ENCODE assay signal across 4 cellular contexts in the genomic region with DNA sequence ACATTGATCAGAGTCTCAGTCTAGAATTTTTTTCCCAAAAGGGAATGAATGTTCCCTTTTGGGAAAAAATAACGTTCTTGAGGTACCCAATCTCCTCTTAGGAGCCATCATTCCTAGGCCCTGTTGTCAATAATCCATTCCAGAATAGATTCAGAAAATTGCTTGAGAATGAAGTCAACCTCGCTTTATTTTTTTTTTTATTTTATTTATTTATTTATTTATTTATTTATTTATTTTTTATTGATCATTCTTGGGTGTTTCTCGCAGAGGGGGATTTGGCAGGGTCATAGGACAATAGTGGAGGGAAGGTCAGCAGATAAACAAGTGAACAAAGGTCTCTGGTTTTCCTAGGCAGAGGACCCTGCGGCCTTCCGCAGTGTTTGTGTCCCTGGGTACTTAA.
A peak's percentile ranks its signal among the peaks of the same experiment; 100 is the strongest.
DNase-seq lines count a peak whose midpoint lies in the region; TF ChIP-seq lines count a peak whose summit lies in the region.
"Not testable (repeated sequence)": the region's sequence is repeated elsewhere in the genome, so short reads cannot be mapped to it uniquely, and the experiment has no call there.

No MANE protein-coding gene starts in this region.

- H3K36me3 ChIP-seq in ACC112 (ENCODE audit: insufficient read depth, low read length); HEK293 (ENCODE audit: control insufficient read depth in 2 of 2, insufficient read depth in 1 of 2, low read length in 2 of 2); adipocyte (ENCODE audit: control insufficient read depth, insufficient read depth, low read length, severe bottlenecking); endodermal cell (ENCODE audit: control insufficient read depth, insufficient read depth, low read length): not testable (repeated sequence)

- H3K27me3 Mint-ChIP-seq in endodermal cell (ENCODE audit: insufficient read depth) = peaks cover 10% of the 10 kb centered on the region

- not testable (repeated sequence) for H3K27ac Mint-ChIP-seq in endodermal cell

- not testable (repeated sequence) for H3K4me3 Mint-ChIP-seq in endodermal cell

- H3K4me3 ChIP-seq in ACC112 (ENCODE audit: low read depth, low read length); HEK293 (ENCODE audit: low read depth, low read length): not testable (repeated sequence)
- peak overlapping the region; percentile 50 for H3K4me3 ChIP-seq in adipocyte (ENCODE audit: low read length)
- H3K4me3 ChIP-seq in endodermal cell (ENCODE audit: low read length) = peak overlapping the region; percentile 45

- not testable (repeated sequence) for H3K36me3 Mint-ChIP-seq in endodermal cell (ENCODE audit: low read depth)

- H3K4me1 ChIP-seq in ACC112 (ENCODE audit: control insufficient read depth, insufficient read depth, low read length, unreplicated experiment) = peaks cover 25% of the 10 kb centered on the region
- not testable (repeated sequence) for H3K4me1 ChIP-seq in HEK293 (ENCODE audit: control insufficient read depth, insufficient read depth, low read length); endodermal cell (ENCODE audit: control insufficient read depth, insufficient read depth, low read length)
- peaks cover 47% of the 10 kb centered on the region for H3K4me1 ChIP-seq in adipocyte (ENCODE audit: control insufficient read depth, insufficient read depth, low read length)

- DNase-seq in adipocyte (ENCODE audit: low read depth); endodermal cell: not testable (repeated sequence)

- not testable (repeated sequence) for H3K27me3 ChIP-seq in ACC112 (ENCODE audit: insufficient read depth, low read length); adipocyte (replicated peaks; ENCODE audit: control insufficient read depth, insufficient read depth, low read length); endodermal cell (ENCODE audit: control insufficient read depth, insufficient read depth, low read length, poor library complexity, severe bottlenecking)

- not testable (repeated sequence) for H2AFZ ChIP-seq in ACC112 (ENCODE audit: low read length, unreplicated experiment)

- not testable (repeated sequence) for H3K4me1 Mint-ChIP-seq in endodermal cell

- peak overlapping the region; percentile 37 for H3K9ac ChIP-seq in adipocyte (ENCODE audit: low read length)
- not testable (repeated sequence) for H3K9ac ChIP-seq in endodermal cell (ENCODE audit: extremely low read depth, low read length, poor library complexity, severe bottlenecking)

- peak overlapping the region; percentile 41; the same call in 1 of the 2 replicates for H3K27ac ChIP-seq in ACC112 (ENCODE audit: low read depth, low read length)
- H3K27ac ChIP-seq in HEK293 (ENCODE audit: extremely low read depth, low read depth, low read length); endodermal cell (ENCODE audit: low read depth, low read length): not testable (repeated sequence)

- not testable (repeated sequence) for TF ChIP-seq CTCF in HEK293 (tag by site-specific recombination; IDR thresholded peaks at IDR 0.05); endodermal cell (conservative IDR thresholded peaks at IDR 0.05)

- WGBS in endodermal cell (ENCODE audit: insufficient coverage in 1 of 2, insufficient read length in 1 of 2), 2 experiments = 88% methylated on average over 1 of the region's 5 CpGs; no CpG with 5 or more reads in 1 of the 2 experiments

- not testable (repeated sequence) for H3K9me3 ChIP-seq in HEK293 (ENCODE audit: control insufficient read depth, insufficient read depth, low read depth, low read length); adipocyte (ENCODE audit: control insufficient read depth, low read length); endodermal cell (ENCODE audit: control insufficient read depth, low read length)

- POLR2A ChIA-PET in HEK293 (lab: Yijun Ruan, JAX) = not testable (repeated sequence)

- CTCF ChIA-PET in HEK293 (lab: Yijun Ruan, JAX) = not testable (repeated sequence)

- H3K79me2 ChIP-seq in ACC112 (ENCODE audit: control insufficient read depth, insufficient read depth, low read length, unreplicated experiment) = not testable (repeated sequence)

- not testable (repeated sequence) for H3K9me3 Mint-ChIP-seq in endodermal cell

TF ChIP-seq in HEK293, 187 proteins besides CTCF, POLR2A, EP300 and RAD21:
- TF ChIP-seq ZBTB8A (tag by site-specific recombination; IDR thresholded peaks at IDR 0.05) (peak; percentile 36; the same call in 1 of the 2 replicates), ZNF623 (tag by site-specific recombination; IDR thresholded peaks at IDR 0.05) (peak; percentile 46; the same call in 1 of the 2 replicates), ZNF394 (tag by site-specific recombination; IDR thresholded peaks at IDR 0.05; ENCODE audit: borderline replicate concordance) (peak; percentile 72; the same call in 1 of the 2 replicates), ZNF654 (tag by site-specific recombination; IDR thresholded peaks at IDR 0.05; ENCODE audit: low read depth) (peak; percentile 12; the same call in 1 of the 2 replicates), ZNF555 (tag by site-specific recombination; conservative IDR thresholded peaks at IDR 0.05) (peak; percentile 51), ZNF558 (tag by site-specific recombination; IDR thresholded peaks at IDR 0.05) (0 out of 2 replicates have a peak, but pooled peaks have one; percentile 19), ZNF140 (tag by site-specific recombination; IDR thresholded peaks at IDR 0.05) (peak; percentile 28; the same call in 1 of the 2 replicates), ZNF426 (tag by site-specific recombination; IDR thresholded peaks at IDR 0.05) (peak; percentile 48)
- TF ChIP-seq, protein P1, sequence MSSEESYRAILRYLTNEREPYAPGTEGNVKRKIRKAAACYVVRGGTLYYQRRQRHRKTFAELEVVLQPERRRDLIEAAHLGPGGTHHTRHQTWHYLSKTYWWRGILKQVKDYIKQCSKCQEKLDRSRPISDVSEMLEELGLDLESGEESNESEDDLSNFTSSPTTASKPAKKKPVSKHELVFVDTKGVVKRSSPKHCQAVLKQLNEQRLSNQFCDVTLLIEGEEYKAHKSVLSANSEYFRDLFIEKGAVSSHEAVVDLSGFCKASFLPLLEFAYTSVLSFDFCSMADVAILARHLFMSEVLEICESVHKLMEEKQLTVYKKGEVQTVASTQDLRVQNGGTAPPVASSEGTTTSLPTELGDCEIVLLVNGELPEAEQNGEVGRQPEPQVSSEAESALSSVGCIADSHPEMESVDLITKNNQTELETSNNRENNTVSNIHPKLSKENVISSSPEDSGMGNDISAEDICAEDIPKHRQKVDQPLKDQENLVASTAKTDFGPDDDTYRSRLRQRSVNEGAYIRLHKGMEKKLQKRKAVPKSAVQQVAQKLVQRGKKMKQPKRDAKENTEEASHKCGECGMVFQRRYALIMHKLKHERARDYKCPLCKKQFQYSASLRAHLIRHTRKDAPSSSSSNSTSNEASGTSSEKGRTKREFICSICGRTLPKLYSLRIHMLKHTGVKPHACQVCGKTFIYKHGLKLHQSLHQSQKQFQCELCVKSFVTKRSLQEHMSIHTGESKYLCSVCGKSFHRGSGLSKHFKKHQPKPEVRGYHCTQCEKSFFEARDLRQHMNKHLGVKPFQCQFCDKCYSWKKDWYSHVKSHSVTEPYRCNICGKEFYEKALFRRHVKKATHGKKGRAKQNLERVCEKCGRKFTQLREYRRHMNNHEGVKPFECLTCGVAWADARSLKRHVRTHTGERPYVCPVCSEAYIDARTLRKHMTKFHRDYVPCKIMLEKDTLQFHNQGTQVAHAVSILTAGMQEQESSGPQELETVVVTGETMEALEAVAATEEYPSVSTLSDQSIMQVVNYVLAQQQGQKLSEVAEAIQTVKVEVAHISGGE (tag by site-specific recombination; conservative IDR thresholded peaks at IDR 0.05; ENCODE audit: low read depth) = peak; percentile 63
